In the genomic region with DNA sequence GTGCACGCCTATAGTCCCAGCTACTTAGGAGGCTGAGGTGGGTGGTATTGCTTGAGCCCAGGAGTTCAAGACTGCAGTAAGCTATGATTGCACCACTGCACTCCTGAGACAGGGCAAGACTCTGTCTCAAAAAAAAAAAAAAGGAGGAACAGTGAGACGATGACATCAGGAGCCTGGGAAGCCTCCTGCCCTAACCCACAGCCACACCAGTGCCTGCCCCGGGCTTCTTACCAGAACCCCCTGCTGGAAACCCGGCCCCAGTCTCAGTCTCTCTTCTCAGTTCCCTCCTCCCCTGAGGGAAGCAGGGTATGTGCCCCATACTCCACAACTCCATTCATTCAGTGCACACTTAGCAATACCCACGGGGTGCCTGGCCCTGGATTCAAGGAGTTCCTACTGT, we compare ENCODE assay signal across 9 cellular contexts. TPM values are rescaled to one million over a fixed set of nuclear protein-coding genes. Genes with fewer than 3 reads are reported as not detected.
DNase-seq lines count a peak whose midpoint lies in the region; ATAC-seq and TF ChIP-seq lines count a peak whose summit lies in the region.
"Had no signal": no experiment of that assay in that cellular context is flagged by ENCODE, and none has a peak within 500 bp of the region (broad histone marks: within the 10 kb centered on the region; RNA-seq: fewer than 3 reads in every experiment).

No MANE protein-coding gene starts in this region.

- peaks cover 16 to 59% (median 34%) of the 10 kb centered on the region in 4 donors for H3K4me1 ChIP-seq in stomach
- H3K4me1 ChIP-seq: psoas muscle had no signal

- DNase-seq in H7 (peak; percentile 52), fibroblast of mammary gland (ENCODE audit: low read depth) (peak; percentile 40), stomach (no peak), NCI-H82 (lab: John Stamatoyannopoulos, UW) (no peak)
- no peak for DNase-seq in activated naive CD4-positive, alpha-beta T cell treated with anti-CD3 and anti-CD28 coated beads, Interleukin-2, amount 50 U/mL, for 72 hours (ENCODE audit: low spot score in 2 of 2)

- peak overlapping the region in 4 of 5 donors; percentile 64 to 83 (median 72) for H3K27ac ChIP-seq in stomach
- H3K27ac ChIP-seq: psoas muscle had no signal

- H3K36me3 ChIP-seq in H7 (replicated peaks; ENCODE audit: control insufficient read depth, insufficient read depth, low read length) (no peaks in the 10 kb centered on the region), stomach (no peaks in the 10 kb centered on the region)

- TF ChIP-seq CTCF in fibroblast of mammary gland (conservative IDR thresholded peaks at IDR 0.05; ENCODE audit: control insufficient read depth, insufficient read depth, low read depth, low read length): no peak
- TF ChIP-seq CTCF in stomach (IDR thresholded peaks at IDR 0.05): no peak

- intact Hi-C loops in stomach (cut with DNase I; ENCODE audit: low total_unique reads): no loop called here

- no peak for TF ChIP-seq EP300 in stomach (IDR thresholded peaks at IDR 0.05)

- H3K27ac Mint-ChIP-seq in activated naive CD4-positive, alpha-beta T cell treated with anti-CD3 and anti-CD28 coated beads, Interleukin-2, amount 50 U/mL, for 72 hours: no peak overlapping the region

- no peaks in the 10 kb centered on the region for H3K9me3 ChIP-seq in stomach
- H3K9me3 ChIP-seq: psoas muscle had no signal

- H3K27me3 ChIP-seq in H7 (ENCODE audit: control insufficient read depth, insufficient read depth, low read length) (no peaks in the 10 kb centered on the region; the same call in 1 of the 2 replicates), stomach (no peaks in the 10 kb centered on the region)

- TF ChIP-seq POLR2A in stomach (IDR thresholded peaks at IDR 0.05): no peak

- H3K9me3 Mint-ChIP-seq in activated naive CD4-positive, alpha-beta T cell treated with anti-CD3 and anti-CD28 coated beads, Interleukin-2, amount 50 U/mL, for 72 hours: no peaks in the 10 kb centered on the region

- no peaks in the 10 kb centered on the region for H3K36me3 Mint-ChIP-seq in activated naive CD4-positive, alpha-beta T cell treated with anti-CD3 and anti-CD28 coated beads, Interleukin-2, amount 50 U/mL, for 72 hours

- WGBS in stomach, 5 donors: 67 to 73% (median 69%) methylated on average over 5 of the region's 5 CpGs

- H3K4me3 ChIP-seq in H7 (ENCODE audit: insufficient read depth, low read depth, low read length) (no peak overlapping the region), fibroblast of mammary gland (ENCODE audit: control insufficient read depth, low read depth, low read length) (no peak overlapping the region), stomach (no peak overlapping the region)
- H3K4me3 ChIP-seq: psoas muscle had no signal

- ATAC-seq in SK-N-SH treated with all-trans-retinoic acid at 6 μM for 48 hours (peak; percentile 20; the same call in 2 of the 3 replicates), HG03469 (IDR thresholded peaks at IDR 0.05; ENCODE audit: unreplicated experiment) (no peak)
- ATAC-seq in activated naive CD4-positive, alpha-beta T cell treated with anti-CD3 and anti-CD28 coated beads, Interleukin-2, amount 50 U/mL, for 72 hours: no peak

TF ChIP-seq in SK-N-SH treated with all-trans-retinoic acid at 6 μM for 48 hours, 23 proteins besides CTCF, POLR2A, EP300 and RAD21 (continues in another document):
- TF ChIP-seq, protein P1, sequence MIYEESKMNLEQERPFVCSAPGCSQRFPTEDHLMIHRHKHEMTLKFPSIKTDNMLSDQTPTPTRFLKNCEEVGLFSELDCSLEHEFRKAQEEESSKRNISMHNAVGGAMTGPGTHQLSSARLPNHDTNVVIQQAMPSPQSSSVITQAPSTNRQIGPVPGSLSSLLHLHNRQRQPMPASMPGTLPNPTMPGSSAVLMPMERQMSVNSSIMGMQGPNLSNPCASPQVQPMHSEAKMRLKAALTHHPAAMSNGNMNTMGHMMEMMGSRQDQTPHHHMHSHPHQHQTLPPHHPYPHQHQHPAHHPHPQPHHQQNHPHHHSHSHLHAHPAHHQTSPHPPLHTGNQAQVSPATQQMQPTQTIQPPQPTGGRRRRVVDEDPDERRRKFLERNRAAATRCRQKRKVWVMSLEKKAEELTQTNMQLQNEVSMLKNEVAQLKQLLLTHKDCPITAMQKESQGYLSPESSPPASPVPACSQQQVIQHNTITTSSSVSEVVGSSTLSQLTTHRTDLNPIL (CRISPR knock-in tag; IDR thresholded peaks at IDR 0.05; ENCODE audit: low read depth): no peak
- no peak for TF ChIP-seq TCF4 (CRISPR knock-in tag; IDR thresholded peaks at IDR 0.05; ENCODE audit: borderline replicate concordance)
- no peak for TF ChIP-seq TOX (CRISPR knock-in tag; IDR thresholded peaks at IDR 0.05; ENCODE audit: borderline replicate concordance)
- no peak for TF ChIP-seq TSHZ2 (CRISPR knock-in tag; IDR thresholded peaks at IDR 0.05)
- TF ChIP-seq ZC3H10 (CRISPR knock-in tag; IDR thresholded peaks at IDR 0.05): no peak
- TF ChIP-seq POU6F1 (CRISPR knock-in tag; IDR thresholded peaks at IDR 0.05; ENCODE audit: borderline replicate concordance, low read depth): no peak
- no peak for TF ChIP-seq ISL1 (CRISPR knock-in tag; IDR thresholded peaks at IDR 0.05)

RNA-seq across cellular contexts. Expression of gene COL8A2, which starts 9.1 kb away (rescaled TPM):
- total RNA-seq in H7 (2014; rRNA removed; shearing (Covaris generic)): 1.6 TPM in 2 replicates
- 10 to 100 TPM in 1 of 5 donors, 1 to 10 TPM in 4; 3.5 to 19.2 (median 5.5) TPM for total RNA-seq in stomach
- 1 to 10 TPM in 2 of 3 donors, under 1 TPM in 1; 0.92 to 5.0 (median 2.0) TPM for polyA plus RNA-seq in stomach
- under 1 TPM; 0.11 to 0.23 TPM for total RNA-seq in activated naive CD4-positive, alpha-beta T cell treated with anti-CD3 and anti-CD28 coated beads, Interleukin-2, amount 50 U/mL, for 72 hours

RNA-seq across cellular contexts. Expression of gene ADPRS, which starts 27.2 kb away (rescaled TPM):
- total RNA-seq in H7 (2014; rRNA removed; shearing (Covaris generic)): 112 and 116 TPM in 2 replicates
- total RNA-seq in stomach: 10 to 100 TPM in 3 of 5 donors, 1 to 10 TPM in 2; 1.8 to 15.1 (median 11.6) TPM
- 10 to 100 TPM; 21.3 to 27.5 (median 24.7) TPM for polyA plus RNA-seq in stomach
- total RNA-seq in activated naive CD4-positive, alpha-beta T cell treated with anti-CD3 and anti-CD28 coated beads, Interleukin-2, amount 50 U/mL, for 72 hours: 10 to 100 TPM; 19.5 to 48.3 TPM

RNA-seq across cellular contexts. Expression of gene TEKT2, which starts 32.0 kb away (rescaled TPM):
- total RNA-seq in H7 (2014; rRNA removed; shearing (Covaris generic)): 1.0 and 1.2 TPM in 2 replicates
- not detected for total RNA-seq in stomach
- polyA plus RNA-seq in stomach: under 1 TPM; 0.25 to 0.76 (median 0.60) TPM
- total RNA-seq in activated naive CD4-positive, alpha-beta T cell treated with anti-CD3 and anti-CD28 coated beads, Interleukin-2, amount 50 U/mL, for 72 hours: under 1 TPM in 1 of 2 donors, not detected in 1; 0.27 TPM
- total RNA-seq: NCI-H460, psoas muscle had no signal

RNA-seq across cellular contexts. Expression of gene TRAPPC3, which starts 33.4 kb away (rescaled TPM):
- total RNA-seq in H7 (2014; rRNA removed; shearing (Covaris generic)): 97.3 and 111 TPM in 2 replicates
- 10 to 100 TPM in 4 of 5 donors, 1 to 10 TPM in 1; 8.9 to 63.9 (median 19.8) TPM for total RNA-seq in stomach
- 10 to 100 TPM; 61.1 to 64.0 (median 62.8) TPM for polyA plus RNA-seq in stomach
- total RNA-seq in activated naive CD4-positive, alpha-beta T cell treated with anti-CD3 and anti-CD28 coated beads, Interleukin-2, amount 50 U/mL, for 72 hours: 10 to 100 TPM; 43.7 to 55.3 TPM

RNA-seq across cellular contexts. Expression of gene MAP7D1, which starts 40.0 kb away (rescaled TPM):
- 146 TPM in 2 replicates for total RNA-seq in H7 (2014; rRNA removed; shearing (Covaris generic))
- 100 to 1,000 TPM in 2 of 5 donors, 10 to 100 TPM in 3; 14.6 to 164 (median 40.3) TPM for total RNA-seq in stomach
- 10 to 100 TPM; 36.7 to 42.8 (median 42.4) TPM for polyA plus RNA-seq in stomach
- 100 to 1,000 TPM; 112 to 169 TPM for total RNA-seq in activated naive CD4-positive, alpha-beta T cell treated with anti-CD3 and anti-CD28 coated beads, Interleukin-2, amount 50 U/mL, for 72 hours

Comparison
In these comparisons a context has a peak if more than half of its experiments do, and no peak if none do; other contexts are left out.
1. DNase-seq: peak in H7 (single experiment) and fibroblast of mammary gland (single experiment); none in stomach (single experiment), activated naive CD4-positive, alpha-beta T cell treated with anti-CD3 and anti-CD28 coated beads, Interleukin-2, amount 50 U/mL, for 72 hours (0 of 2) and NCI-H82 (single experiment).